11 cellular contexts compared by ENCODE assay signal in the genomic region with DNA sequence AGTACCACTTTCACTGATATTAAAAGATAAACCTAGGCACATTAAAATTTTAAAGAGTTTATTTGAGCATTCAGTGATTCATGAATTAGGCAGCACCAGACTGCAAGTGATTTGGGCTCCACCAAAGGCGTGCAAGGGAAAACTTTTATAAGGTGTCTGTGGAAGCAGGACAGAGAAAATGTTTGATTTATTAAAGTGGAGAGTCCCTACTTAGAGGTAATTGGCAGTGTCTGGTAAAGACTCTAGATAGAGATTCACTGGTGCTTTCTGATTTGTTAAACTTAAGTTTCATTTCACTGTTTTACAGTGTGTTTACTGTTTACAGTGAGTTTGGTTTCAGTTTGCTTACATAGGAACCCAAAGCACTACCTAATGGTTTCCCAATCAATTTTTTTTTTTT.
DNase-seq lines count a peak whose midpoint lies in the region; ATAC-seq, FAIRE-seq and TF ChIP-seq lines count a peak whose summit lies in the region.
"Had no signal": no experiment of that assay in that cellular context is flagged by ENCODE, and none has a peak within 500 bp of the region (broad histone marks: within the 10 kb centered on the region; RNA-seq: fewer than 3 reads in every experiment).

No MANE protein-coding gene starts in this region.

- CTCF ChIA-PET in CD8-positive, alpha-beta memory T cell (lab: Charles Lee), result no interaction called here

- POLR2A ChIA-PET in CD8-positive, alpha-beta memory T cell (lab: Charles Lee), result no interaction called here

- H3K27me3 ChIP-seq in astrocyte (ENCODE audit: insufficient read depth, low read length), result no peaks in the 10 kb centered on the region
- H3K27me3 ChIP-seq in CD8-positive, alpha-beta memory T cell (ENCODE audit: insufficient read depth, low read length, poor library complexity, severe bottlenecking), result no peaks in the 10 kb centered on the region

- TF ChIP-seq CTCF in astrocyte (IDR thresholded peaks at IDR 0.05; ENCODE audit: insufficient read depth, low read depth, low read length), result no peak

- no peak overlapping the region for H3K27ac Mint-ChIP-seq in astrocyte (ENCODE audit: unreplicated experiment)
- H3K27ac Mint-ChIP-seq in CD8-positive, alpha-beta memory T cell, result no peak overlapping the region
- H3K27ac Mint-ChIP-seq in activated T-helper 2 cell treated with anti-CD3 and anti-CD28 coated beads, Interferon-gamma antibody, Interleukin-2, Interleukin-4, amounts not matched to agents 10 μg/mL and 5 μg/mL and 100 μg/mL, durations not matched to agents 14 hours and 24 hours and 36 hours, result no peak overlapping the region

- H4K20me1 ChIP-seq in astrocyte (ENCODE audit: insufficient read depth, low read length), result no peaks in the 10 kb centered on the region

- intact Hi-C loops in activated T-helper 2 cell treated with anti-CD3 and anti-CD28 coated beads, Interferon-gamma antibody, Interleukin-2, Interleukin-4, amounts not matched to agents 10 μg/mL and 5 μg/mL and 100 μg/mL, durations not matched to agents 14 hours and 24 hours and 36 hours (cut with micrococcal nuclease), result no loop called here

- H3K36me3 ChIP-seq in astrocyte (ENCODE audit: insufficient read depth, low read length), result no peaks in the 10 kb centered on the region
- H3K36me3 ChIP-seq in CD8-positive, alpha-beta memory T cell (ENCODE audit: insufficient read depth, low read length), result no peaks in the 10 kb centered on the region

- no peaks in the 10 kb centered on the region for H3K27me3 Mint-ChIP-seq in astrocyte (ENCODE audit: low read depth, unreplicated experiment)
- peaks cover 0 to 7% of the 10 kb centered on the region in 2 donors for H3K27me3 Mint-ChIP-seq in CD8-positive, alpha-beta memory T cell
- no peaks in the 10 kb centered on the region for H3K27me3 Mint-ChIP-seq in activated T-cell treated with anti-CD3 and anti-CD28 coated beads, Interleukin-2, amount 50 U/mL, for 4 hours (ENCODE audit: low read depth)
- H3K27me3 Mint-ChIP-seq in activated T-helper 2 cell treated with anti-CD3 and anti-CD28 coated beads, Interferon-gamma antibody, Interleukin-2, Interleukin-4, amounts not matched to agents 10 μg/mL and 5 μg/mL and 100 μg/mL, durations not matched to agents 14 hours and 24 hours and 36 hours (ENCODE audit: low read depth), result no peaks in the 10 kb centered on the region

- H3K4me2 ChIP-seq in astrocyte (ENCODE audit: low read length), result no peak overlapping the region

- no peaks in the 10 kb centered on the region for H3K36me3 Mint-ChIP-seq in astrocyte (ENCODE audit: low read depth, unreplicated experiment)
- H3K36me3 Mint-ChIP-seq in CD8-positive, alpha-beta memory T cell, result no peaks in the 10 kb centered on the region
- H3K36me3 Mint-ChIP-seq in activated T-cell treated with anti-CD3 and anti-CD28 coated beads, Interleukin-2, amount 50 U/mL, for 4 hours (ENCODE audit: insufficient read depth), result no peaks in the 10 kb centered on the region
- no peaks in the 10 kb centered on the region for H3K36me3 Mint-ChIP-seq in activated T-helper 2 cell treated with anti-CD3 and anti-CD28 coated beads, Interferon-gamma antibody, Interleukin-2, Interleukin-4, amounts not matched to agents 10 μg/mL and 5 μg/mL and 100 μg/mL, durations not matched to agents 14 hours and 24 hours and 36 hours (ENCODE audit: low read depth)

- H3K4me1 ChIP-seq in astrocyte (ENCODE audit: insufficient read depth, low read length), result peaks cover 23% of the 10 kb centered on the region
- no peaks in the 10 kb centered on the region for H3K4me1 ChIP-seq in CD8-positive, alpha-beta memory T cell (ENCODE audit: insufficient read depth, low read length)

- peaks cover 19% of the 10 kb centered on the region for H3K4me1 Mint-ChIP-seq in astrocyte (ENCODE audit: low read depth, unreplicated experiment)
- H3K4me1 Mint-ChIP-seq in CD8-positive, alpha-beta memory T cell, result no peaks in the 10 kb centered on the region
- no peaks in the 10 kb centered on the region for H3K4me1 Mint-ChIP-seq in activated T-cell treated with anti-CD3 and anti-CD28 coated beads, Interleukin-2, amount 50 U/mL, for 4 hours (ENCODE audit: low read depth)
- no peaks in the 10 kb centered on the region for H3K4me1 Mint-ChIP-seq in activated T-helper 2 cell treated with anti-CD3 and anti-CD28 coated beads, Interferon-gamma antibody, Interleukin-2, Interleukin-4, amounts not matched to agents 10 μg/mL and 5 μg/mL and 100 μg/mL, durations not matched to agents 14 hours and 24 hours and 36 hours (ENCODE audit: low read depth)

- no peaks in the 10 kb centered on the region for H3K9me3 ChIP-seq in astrocyte (ENCODE audit: insufficient read depth, low read depth, low read length)
- no peaks in the 10 kb centered on the region for H3K9me3 ChIP-seq in CD8-positive, alpha-beta memory T cell (ENCODE audit: low read length)

- H3K9ac ChIP-seq in astrocyte (ENCODE audit: low read length), result no peak overlapping the region

- no peak overlapping the region for H2AFZ ChIP-seq in astrocyte (ENCODE audit: low read depth, low read length)

- peak overlapping the region; percentile 28 for H3K27ac ChIP-seq in astrocyte (ENCODE audit: low read depth, low read length)
- no peak overlapping the region for H3K27ac ChIP-seq in CD8-positive, alpha-beta memory T cell (ENCODE audit: low read depth, low read length)

- H3K4me3 Mint-ChIP-seq in astrocyte (ENCODE audit: unreplicated experiment), result no peak overlapping the region
- H3K4me3 Mint-ChIP-seq in CD8-positive, alpha-beta memory T cell, result peak overlapping the region in 1 of 7 donors; percentile 23
- H3K4me3 Mint-ChIP-seq in activated T-cell treated with anti-CD3 and anti-CD28 coated beads, Interleukin-2, amount 50 U/mL, for 4 hours, result no peak overlapping the region
- H3K4me3 Mint-ChIP-seq in activated T-helper 2 cell treated with anti-CD3 and anti-CD28 coated beads, Interferon-gamma antibody, Interleukin-2, Interleukin-4, amounts not matched to agents 10 μg/mL and 5 μg/mL and 100 μg/mL, durations not matched to agents 14 hours and 24 hours and 36 hours (ENCODE audit: low read depth), result no peak overlapping the region

- no peak overlapping the region for H3K4me3 ChIP-seq in astrocyte (ENCODE audit: insufficient read depth, low read depth, low read length)
- no peak overlapping the region for H3K4me3 ChIP-seq in CD8-positive, alpha-beta memory T cell (ENCODE audit: low read length)
- H3K4me3 ChIP-seq: lung had no signal

- FAIRE-seq in astrocyte (lab: Jason Lieb, UNC), result no peak

- H3K79me2 ChIP-seq in astrocyte (ENCODE audit: insufficient read depth, low read length), result no peaks in the 10 kb centered on the region

- ATAC-seq in GM19397 (IDR thresholded peaks at IDR 0.05; ENCODE audit: unreplicated experiment), result peak; percentile 72
- ATAC-seq in HG02943 (IDR thresholded peaks at IDR 0.05; ENCODE audit: low read depth, unreplicated experiment), result peak; percentile 87
- ATAC-seq in activated T-cell treated with anti-CD3 and anti-CD28 coated beads, Interleukin-2, amount 50 U/mL, for 4 hours, result no peak

- H3K9me3 Mint-ChIP-seq in astrocyte (ENCODE audit: unreplicated experiment), result no peaks in the 10 kb centered on the region
- H3K9me3 Mint-ChIP-seq in CD8-positive, alpha-beta memory T cell, result peaks cover 0 to 8% (median 0%) of the 10 kb centered on the region in 5 donors
- H3K9me3 Mint-ChIP-seq in activated T-cell treated with anti-CD3 and anti-CD28 coated beads, Interleukin-2, amount 50 U/mL, for 4 hours, result no peaks in the 10 kb centered on the region
- H3K9me3 Mint-ChIP-seq in activated T-helper 2 cell treated with anti-CD3 and anti-CD28 coated beads, Interferon-gamma antibody, Interleukin-2, Interleukin-4, amounts not matched to agents 10 μg/mL and 5 μg/mL and 100 μg/mL, durations not matched to agents 14 hours and 24 hours and 36 hours, result no peaks in the 10 kb centered on the region

- DNase-seq in A172 (ENCODE audit: low spot score) (peak; percentile 32), astrocyte (ENCODE audit: low read depth) (no peak), NAMALWA (ENCODE audit: low spot score) (no peak)
- DNase-seq in CD8-positive, alpha-beta memory T cell, result no peak
- DNase-seq in activated T-cell treated with anti-CD3 and anti-CD28 coated beads, Interleukin-2, amount 50 U/mL, for 4 hours, result no peak
- DNase-seq in activated T-helper 2 cell treated with anti-CD3 and anti-CD28 coated beads, Interferon-gamma antibody, Interleukin-2, Interleukin-4, amounts not matched to agents 10 μg/mL and 5 μg/mL and 100 μg/mL, durations not matched to agents 14 hours and 24 hours and 36 hours (ENCODE audit: low spot score), result no peak
- DNase-seq: effector CD4-positive, alpha-beta T cell; MV-4-11 had no signal

Comparison
In these comparisons a context has a peak if more than half of its experiments do, and no peak if none do; other contexts are left out.
1. ATAC-seq: peak in GM19397 (single experiment) and HG02943 (single experiment); none in activated T-cell treated with anti-CD3 and anti-CD28 coated beads, Interleukin-2, amount 50 U/mL, for 4 hours (0 of 2).